ENCODE assay signal across 21 cellular contexts in the genomic region with DNA sequence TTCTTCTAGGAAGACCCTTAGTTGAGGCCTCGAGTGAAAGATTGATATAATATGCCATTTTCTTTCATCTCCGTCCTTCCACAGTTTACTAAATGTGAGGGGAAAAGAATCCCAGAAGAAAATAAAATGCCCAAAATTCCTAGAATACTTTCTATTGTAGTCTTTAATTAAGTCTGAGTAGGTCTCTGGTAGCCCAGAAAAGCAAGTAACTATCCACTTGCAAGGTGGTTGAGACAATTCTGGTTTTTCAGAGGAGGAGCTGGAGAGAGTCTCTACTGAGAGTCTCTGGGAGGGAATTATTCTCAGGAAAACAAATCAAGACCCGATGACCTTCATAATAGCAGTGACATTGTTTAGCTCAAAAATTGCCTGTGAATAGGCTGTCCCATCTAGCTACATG.
"Had no signal": no experiment of that assay in that cellular context is flagged by ENCODE, and none has a peak within 500 bp of the region (broad histone marks: within the 10 kb centered on the region; RNA-seq: fewer than 3 reads in every experiment).

No MANE protein-coding gene starts in this region.

- DNase-seq: effector CD4-positive, alpha-beta T cell; heart right ventricle; hypothalamus; kidney; left cardiac atrium; left ventricle myocardium superior; mesenchymal stem cell; naive B cell; ovary; right cardiac atrium; stimulated activated CD4-positive, alpha-beta T cell treated with anti-CD3 and anti-CD28 coated beads, Interleukin-12 subunit alpha, Interleukin-12 subunit beta, amount 100 ng/mL, for 4 hours; stimulated activated naive CD4-positive, alpha-beta T cell; stomach; substantia nigra; trophoblast cell had no signal

- H3K27me3 Mint-ChIP-seq: naive B cell had no signal

- H3K27me3 ChIP-seq: heart right ventricle, neutrophil, ovary, stomach had no signal

- H3K4me3 Mint-ChIP-seq: naive B cell, nephron had no signal

- ATAC-seq: esophagus mucosa, heart right ventricle, left cardiac atrium, left ventricle myocardium superior, right cardiac atrium had no signal

- H3K36me3 Mint-ChIP-seq: naive B cell had no signal

- H3K4me3 ChIP-seq: coronary artery, heart right ventricle, lung, ovary, stomach, thoracic aorta had no signal

- H3K9me3 Mint-ChIP-seq: naive B cell, nephron had no signal

- H3K36me3 ChIP-seq: neutrophil, ovary, thoracic aorta had no signal

- H3K27ac Mint-ChIP-seq: nephron had no signal

- H3K9me3 ChIP-seq: heart right ventricle, neutrophil, ovary, stomach, thoracic aorta had no signal

- H3K4me1 ChIP-seq: heart right ventricle, stomach had no signal

- H3K27ac ChIP-seq: coronary artery, heart right ventricle, neutrophil, ovary, stomach, thoracic aorta had no signal

- H3K4me1 Mint-ChIP-seq: nephron had no signal
